ENCODE assay signal across 11 cellular contexts in genomic region chr9:15999422-16000339, GRCh38.
DNase-seq lines count a peak whose midpoint lies in the region; ATAC-seq lines count a peak whose summit lies in the region.
"Had no signal": no experiment of that assay in that cellular context is flagged by ENCODE, and none has a peak within 500 bp of the region (broad histone marks: within the 10 kb centered on the region; RNA-seq: fewer than 3 reads in every experiment).

No MANE protein-coding gene starts in this region.

- DNase-seq in HCEC 1CT (peak; percentile 96), T1000 (lab: John Stamatoyannopoulos, UW) (peak; percentile 41), glomerular endothelial cell (ENCODE audit: extremely low read depth, low read depth, low spot score) (peak; percentile 39), smooth muscle cell of the brain vasculature (ENCODE audit: low read depth, low spot score) (peak; percentile 70), T-helper 9 cell (no peak), SKM-1 treated with dmso at 0.1 percent for 144 hours (lab: John Stamatoyannopoulos, UW; ENCODE audit: unreplicated experiment) (no peak)
- no peak for DNase-seq in activated CD4-positive, alpha-beta T cell treated with anti-CD3 and anti-CD28 coated beads for 48 hours
- DNase-seq: activated CD4-positive, CD25-positive, alpha-beta regulatory T cell; head of caudate nucleus; nucleus accumbens had no signal

- no peak for ATAC-seq in GM21737 (IDR thresholded peaks at IDR 0.05; ENCODE audit: unreplicated experiment)

Comparison
In these comparisons a context has a peak if more than half of its experiments do, and no peak if none do; other contexts are left out.
1. DNase-seq: peak in HCEC 1CT (single experiment), T1000 (single experiment), glomerular endothelial cell (single experiment) and smooth muscle cell of the brain vasculature (single experiment); none in T-helper 9 cell (single experiment), SKM-1 treated with dmso at 0.1 percent for 144 hours (single experiment) and activated CD4-positive, alpha-beta T cell treated with anti-CD3 and anti-CD28 coated beads for 48 hours (single experiment).